25 cellular contexts compared by ENCODE assay signal in the genomic region with DNA sequence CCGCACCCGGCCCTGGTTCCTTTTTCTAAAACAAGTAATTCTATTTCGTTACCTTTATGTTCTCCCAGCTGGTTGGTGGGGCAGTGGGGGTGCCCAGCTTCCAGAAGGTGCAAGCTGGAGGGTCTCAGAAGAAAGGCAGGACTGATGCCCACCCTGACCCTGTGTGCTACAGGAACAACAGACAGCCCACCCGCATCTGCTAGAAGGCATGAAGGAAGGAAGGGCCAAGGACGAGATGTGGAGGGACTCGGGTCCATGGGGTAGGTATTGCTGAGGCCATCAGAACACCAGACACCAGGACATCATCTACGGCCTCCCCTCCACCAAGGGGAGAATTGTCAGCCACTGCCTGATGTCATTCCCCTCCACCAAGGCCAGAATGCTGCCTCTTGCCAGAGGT. TPM values are rescaled to one million over a fixed set of nuclear protein-coding genes. Genes with fewer than 3 reads are reported as not detected.
DNase-seq lines count a peak whose midpoint lies in the region; ATAC-seq and TF ChIP-seq lines count a peak whose summit lies in the region.
"Had no signal": no experiment of that assay in that cellular context is flagged by ENCODE, and none has a peak within 500 bp of the region (broad histone marks: within the 10 kb centered on the region; RNA-seq: fewer than 3 reads in every experiment).

No MANE protein-coding gene starts in this region.

- no peak overlapping the region for H3K4me3 ChIP-seq in CD8-positive, alpha-beta T cell (ENCODE audit: low read depth, low read length)
- no peak overlapping the region for H3K4me3 ChIP-seq in neural progenitor cell
- H3K4me3 ChIP-seq: A549, dorsolateral prefrontal cortex, gastroesophageal sphincter, K562, prostate gland, sigmoid colon, SJCRH30, tibial artery had no signal

- H3K27ac Mint-ChIP-seq in activated T-cell treated with anti-CD3 and anti-CD28 coated beads, Interleukin-2, amount 50 U/mL, for 72 hours: peak overlapping the region; percentile 24
- H3K27ac Mint-ChIP-seq in CD8-positive, alpha-beta T cell: peak overlapping the region; percentile 80
- peak overlapping the region; percentile 77 for H3K27ac Mint-ChIP-seq in dendritic cell treated with granulocyte-macrophage colony-stimulating factor and Interleukin-4, amounts not matched to agents 40 ng/mL and 50 ng/mL, for 4 days
- peak overlapping the region; percentile 63 for H3K27ac Mint-ChIP-seq in neural progenitor cell
- no peak overlapping the region for H3K27ac Mint-ChIP-seq in T-helper 2 cell treated with Interferon-gamma antibody and Interleukin-4, amounts not matched to agents 5 μg/mL and 100 μg/mL, for 36 hours
- H3K27ac Mint-ChIP-seq: activated T-helper 2 cell treated with anti-CD3 and anti-CD28 coated beads, Interferon-gamma antibody, Interleukin-2, Interleukin-4, amounts not matched to agents 10 μg/mL and 5 μg/mL and 100 μg/mL, durations not matched to agents 14 hours and 24 hours and 36 hours; WTC11 had no signal

- peaks cover 0 to 5% of the 10 kb centered on the region in 2 donors for H3K36me3 Mint-ChIP-seq in activated T-cell treated with anti-CD3 and anti-CD28 coated beads, Interleukin-2, amount 50 U/mL, for 72 hours (ENCODE audit: insufficient read depth in 2 of 2)
- peaks cover 28% of the 10 kb centered on the region for H3K36me3 Mint-ChIP-seq in CD8-positive, alpha-beta T cell
- peaks cover 32% of the 10 kb centered on the region for H3K36me3 Mint-ChIP-seq in dendritic cell treated with granulocyte-macrophage colony-stimulating factor and Interleukin-4, amounts not matched to agents 40 ng/mL and 50 ng/mL, for 4 days (ENCODE audit: low read depth)
- peaks cover 6% of the 10 kb centered on the region for H3K36me3 Mint-ChIP-seq in neural progenitor cell
- peaks cover 21% of the 10 kb centered on the region for H3K36me3 Mint-ChIP-seq in T-helper 2 cell treated with Interferon-gamma antibody and Interleukin-4, amounts not matched to agents 5 μg/mL and 100 μg/mL, for 36 hours (ENCODE audit: low read depth)

- H3F3A ChIP-seq in neural progenitor cell (ENCODE audit: low read depth): no peaks in the 10 kb centered on the region

- no peaks in the 10 kb centered on the region for H3K9me3 Mint-ChIP-seq in activated T-cell treated with anti-CD3 and anti-CD28 coated beads, Interleukin-2, amount 50 U/mL, for 72 hours
- H3K9me3 Mint-ChIP-seq in CD8-positive, alpha-beta T cell: no peaks in the 10 kb centered on the region
- H3K9me3 Mint-ChIP-seq in dendritic cell treated with granulocyte-macrophage colony-stimulating factor and Interleukin-4, amounts not matched to agents 40 ng/mL and 50 ng/mL, for 4 days: no peaks in the 10 kb centered on the region
- no peaks in the 10 kb centered on the region for H3K9me3 Mint-ChIP-seq in neural progenitor cell
- no peaks in the 10 kb centered on the region for H3K9me3 Mint-ChIP-seq in T-helper 2 cell treated with Interferon-gamma antibody and Interleukin-4, amounts not matched to agents 5 μg/mL and 100 μg/mL, for 36 hours
- H3K9me3 Mint-ChIP-seq: activated T-helper 2 cell treated with anti-CD3 and anti-CD28 coated beads, Interferon-gamma antibody, Interleukin-2, Interleukin-4, amounts not matched to agents 10 μg/mL and 5 μg/mL and 100 μg/mL, durations not matched to agents 14 hours and 24 hours and 36 hours; WTC11 had no signal

- no peaks in the 10 kb centered on the region for H4K20me1 ChIP-seq in neural progenitor cell (ENCODE audit: low read depth)

- ATAC-seq in activated T-cell treated with anti-CD3 and anti-CD28 coated beads, Interleukin-2, amount 50 U/mL, for 72 hours (replicated peaks in 1 of 2): no peak
- no peak for ATAC-seq in CD8-positive, alpha-beta T cell
- ATAC-seq: K562, WTC11 had no signal

- no peak overlapping the region for H3K9ac ChIP-seq in neural progenitor cell

- TF ChIP-seq CTCF in CD8-positive, alpha-beta T cell (IDR thresholded peaks at IDR 0.05): no peak
- no peak for TF ChIP-seq CTCF in neural progenitor cell (IDR thresholded peaks at IDR 0.05)

- no peaks in the 10 kb centered on the region for H3K79me2 ChIP-seq in neural progenitor cell (ENCODE audit: low read depth)

- no peak overlapping the region for H2AFZ ChIP-seq in neural progenitor cell (replicated peaks)

- no peak overlapping the region for H3K27ac ChIP-seq in CD8-positive, alpha-beta T cell (ENCODE audit: low read depth, low read length)
- no peak overlapping the region for H3K27ac ChIP-seq in neural progenitor cell

- H3K4me3 Mint-ChIP-seq in activated T-cell treated with anti-CD3 and anti-CD28 coated beads, Interleukin-2, amount 50 U/mL, for 72 hours: no peak overlapping the region
- H3K4me3 Mint-ChIP-seq in CD8-positive, alpha-beta T cell: no peak overlapping the region
- H3K4me3 Mint-ChIP-seq in dendritic cell treated with granulocyte-macrophage colony-stimulating factor and Interleukin-4, amounts not matched to agents 40 ng/mL and 50 ng/mL, for 4 days: no peak overlapping the region
- no peak overlapping the region for H3K4me3 Mint-ChIP-seq in neural progenitor cell
- H3K4me3 Mint-ChIP-seq in T-helper 2 cell treated with Interferon-gamma antibody and Interleukin-4, amounts not matched to agents 5 μg/mL and 100 μg/mL, for 36 hours: no peak overlapping the region
- H3K4me3 Mint-ChIP-seq: WTC11 had no signal

- peaks cover 6% of the 10 kb centered on the region for H3K36me3 ChIP-seq in CD8-positive, alpha-beta T cell (ENCODE audit: insufficient read depth, low read length)
- no peaks in the 10 kb centered on the region for H3K36me3 ChIP-seq in neural progenitor cell
- H3K36me3 ChIP-seq: prostate gland had no signal

- H3K4me1 ChIP-seq in CD8-positive, alpha-beta T cell (ENCODE audit: insufficient read depth, low read length): peaks cover 87% of the 10 kb centered on the region
- peaks cover 7% of the 10 kb centered on the region for H3K4me1 ChIP-seq in neural progenitor cell
- H3K4me1 ChIP-seq: prostate gland had no signal

- CTCF ChIA-PET in CD8-positive, alpha-beta T cell (lab: Charles Lee): interaction anchor here (0.8 to 8.1 kb wide), 4 partner anchors 8 to 40 kb away, joined by 3 to 61 read pairs (median 8); no protein-coding TSS in a partner anchor

- intact Hi-C loops in CD8-positive, alpha-beta T cell (cut with DNase I, micrococcal nuclease): loop anchor here in 1 of 2 experiments (10.0 kb wide), 1 partner anchor 534 kb away; no protein-coding TSS in a partner anchor
- intact Hi-C loops in dendritic cell treated with granulocyte-macrophage colony-stimulating factor and Interleukin-4, amounts not matched to agents 40 ng/mL and 50 ng/mL, for 4 days (cut with micrococcal nuclease): no loop called here

- DNase-seq in activated T-cell treated with anti-CD3 and anti-CD28 coated beads, Interleukin-2, amount 50 U/mL, for 72 hours: no peak
- no peak for DNase-seq in activated T-cell treated with anti-CD3 and anti-CD28 coated beads, Interleukin-2, amount 50 U/mL, for 48 hours
- DNase-seq in CD8-positive, alpha-beta T cell: no peak
- DNase-seq in neural progenitor cell (ENCODE audit: low spot score) (no peak), AG08395 (ENCODE audit: low spot score) (no peak)
- no peak for DNase-seq in T-helper 2 cell treated with Interferon-gamma antibody and Interleukin-4, amounts not matched to agents 5 μg/mL and 100 μg/mL, for 36 hours (ENCODE audit: low spot score)
- no peak for DNase-seq in effector CD4-positive, alpha-beta T cell
- DNase-seq: activated CD4-positive, alpha-beta T cell treated with anti-CD3 and anti-CD28 coated beads, Interleukin-2, amount 50 U/mL, for 4 hours; activated CD8-positive, alpha-beta memory T cell treated with anti-CD3 and anti-CD28 coated beads, Interleukin-2, amount 50 U/mL, for 4 hours; dorsolateral prefrontal cortex; H7; hypothalamus; NCI-H1048; sigmoid colon; SJCRH30; stimulated activated CD4-positive, alpha-beta T cell treated with anti-CD3 and anti-CD28 coated beads, Interleukin-4, amount 100 ng/mL, for 1 hour; SW 1271 had no signal

- no peak overlapping the region for H3K4me2 ChIP-seq in neural progenitor cell
- H3K4me2 ChIP-seq: A549 had no signal

- H3K27me3 Mint-ChIP-seq in activated T-cell treated with anti-CD3 and anti-CD28 coated beads, Interleukin-2, amount 50 U/mL, for 72 hours (ENCODE audit: low read depth): no peaks in the 10 kb centered on the region
- H3K27me3 Mint-ChIP-seq in CD8-positive, alpha-beta T cell (ENCODE audit: low read depth): no peaks in the 10 kb centered on the region
- no peaks in the 10 kb centered on the region for H3K27me3 Mint-ChIP-seq in dendritic cell treated with granulocyte-macrophage colony-stimulating factor and Interleukin-4, amounts not matched to agents 40 ng/mL and 50 ng/mL, for 4 days
- H3K27me3 Mint-ChIP-seq in neural progenitor cell (ENCODE audit: insufficient read depth, low read depth): no peaks in the 10 kb centered on the region
- no peaks in the 10 kb centered on the region for H3K27me3 Mint-ChIP-seq in T-helper 2 cell treated with Interferon-gamma antibody and Interleukin-4, amounts not matched to agents 5 μg/mL and 100 μg/mL, for 36 hours (ENCODE audit: low read depth)

- no peaks in the 10 kb centered on the region for H3K27me3 ChIP-seq in CD8-positive, alpha-beta T cell (ENCODE audit: insufficient read depth, low read length)
- H3K27me3 ChIP-seq in neural progenitor cell: no peaks in the 10 kb centered on the region
- H3K27me3 ChIP-seq: dorsolateral prefrontal cortex, gastroesophageal sphincter, sigmoid colon, SJCRH30, tibial artery had no signal

- peaks cover 62% of the 10 kb centered on the region for H3K4me1 Mint-ChIP-seq in activated T-cell treated with anti-CD3 and anti-CD28 coated beads, Interleukin-2, amount 50 U/mL, for 72 hours (ENCODE audit: low read depth)
- peaks cover 70% of the 10 kb centered on the region for H3K4me1 Mint-ChIP-seq in CD8-positive, alpha-beta T cell (ENCODE audit: low read depth)
- H3K4me1 Mint-ChIP-seq in dendritic cell treated with granulocyte-macrophage colony-stimulating factor and Interleukin-4, amounts not matched to agents 40 ng/mL and 50 ng/mL, for 4 days (ENCODE audit: low read depth): peaks cover 39% of the 10 kb centered on the region
- peaks cover 19% of the 10 kb centered on the region for H3K4me1 Mint-ChIP-seq in neural progenitor cell
- peaks cover 32% of the 10 kb centered on the region for H3K4me1 Mint-ChIP-seq in T-helper 2 cell treated with Interferon-gamma antibody and Interleukin-4, amounts not matched to agents 5 μg/mL and 100 μg/mL, for 36 hours (ENCODE audit: low read depth)

- POLR2A ChIA-PET in CD8-positive, alpha-beta T cell (lab: Charles Lee): interaction anchor here (1.5 to 1.7 kb wide), 2 partner anchors 8 to 53 kb away, joined by 5 to 11 read pairs; no protein-coding TSS in a partner anchor

- H3K9me3 ChIP-seq in CD8-positive, alpha-beta T cell (ENCODE audit: low read length): no peaks in the 10 kb centered on the region
- no peaks in the 10 kb centered on the region for H3K9me3 ChIP-seq in neural progenitor cell (ENCODE audit: low read depth)
- H3K9me3 ChIP-seq: A549, gastroesophageal sphincter, prostate gland, sigmoid colon, SJCRH30, tibial artery had no signal

RNA-seq across cellular contexts. Expression of gene CYTH1, which starts 6.4 kb away (rescaled TPM):
- 100 to 1,000 TPM; 163 to 204 TPM for total RNA-seq in activated T-cell treated with anti-CD3 and anti-CD28 coated beads, Interleukin-2, amount 50 U/mL, for 72 hours
- 100 to 1,000 TPM; 475 to 490 TPM for total RNA-seq in CD8-positive, alpha-beta T cell
- 14.8 and 16.0 TPM in 2 replicates for total RNA-seq in neural progenitor cell (ENCODE audit: low replicate concordance)

RNA-seq across cellular contexts. Expression of gene USP36, which starts 52.2 kb away (rescaled TPM):
- total RNA-seq in activated T-cell treated with anti-CD3 and anti-CD28 coated beads, Interleukin-2, amount 50 U/mL, for 72 hours: 100 to 1,000 TPM; 113 to 124 TPM
- 100 to 1,000 TPM; 755 to 805 TPM for total RNA-seq in CD8-positive, alpha-beta T cell
- 16.6 and 20.4 TPM in 2 replicates for total RNA-seq in neural progenitor cell (ENCODE audit: low replicate concordance)

Comparison
In these comparisons a context has a peak if more than half of its experiments do, and no peak if none do; other contexts are left out.
1. RNA of gene USP36, which starts 52.2 kb away (total RNA-seq): 755 to 805 TPM in CD8-positive, alpha-beta T cell; 113 to 124 TPM in activated T-cell treated with anti-CD3 and anti-CD28 coated beads, Interleukin-2, amount 50 U/mL, for 72 hours and 16.6 to 20.4 TPM in neural progenitor cell; every median in the first group is over 4 times any median in the second.